In the genomic region with DNA sequence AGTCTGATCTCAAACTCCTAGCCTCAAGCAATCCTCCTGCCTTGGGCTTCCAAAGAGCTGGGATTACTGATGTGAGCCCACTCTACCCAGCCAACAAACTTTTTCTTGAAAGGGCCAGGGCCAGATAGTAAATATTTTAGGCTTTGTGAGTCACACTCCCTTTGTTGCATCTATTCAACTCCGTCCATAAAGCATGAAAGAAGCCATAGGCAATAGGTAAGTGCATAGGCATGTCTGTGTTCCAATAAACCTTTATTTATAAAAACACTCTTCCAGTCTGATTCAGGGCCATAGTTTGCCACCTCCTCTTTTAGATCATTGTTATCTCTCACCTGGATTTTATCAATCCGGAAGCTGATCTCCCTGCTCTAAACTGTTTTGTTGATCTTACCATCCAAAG, we compare ENCODE assay signal across 25 cellular contexts.
A peak's percentile ranks its signal among the peaks of the same experiment; 100 is the strongest.
DNase-seq lines count a peak whose midpoint lies in the region; ATAC-seq, FAIRE-seq and TF ChIP-seq lines count a peak whose summit lies in the region.
"Had no signal": no experiment of that assay in that cellular context is flagged by ENCODE, and none has a peak within 500 bp of the region (broad histone marks: within the 10 kb centered on the region; RNA-seq: fewer than 3 reads in every experiment).

No MANE protein-coding gene starts in this region.

- POLR2A ChIA-PET in HepG2 (lab: Yijun Ruan, JAX): no interaction called here

- intact Hi-C loops in HepG2 (cut with micrococcal nuclease; ENCODE audit: unreplicated experiment) (no loop called here), right lobe of liver (cut with DNase I) (no loop called here)

- WGBS in HepG2 (ENCODE audit: low lambda C conversion rate): 17% methylated on average over 2 of the region's 2 CpGs
- 67% methylated on average over 2 of the region's 2 CpGs for WGBS in right lobe of liver (ENCODE audit: insufficient coverage, low coverage, low lambda C conversion rate, missing lambda C conversion rate)
- no CpG with 5 or more reads among the region's 2 CpGs for WGBS in mesendoderm (ENCODE audit: extremely low coverage, insufficient coverage, low lambda C conversion rate)

- H3K9me3 ChIP-seq in HepG2 (ENCODE audit: low read length) (no peaks in the 10 kb centered on the region), right lobe of liver (peaks cover 0 to 3% (median 0%) of the 10 kb centered on the region in 4 donors)
- H3K9me3 ChIP-seq: A549, BE2C, HAP-1 had no signal

- H3K56ac ChIP-seq in mesendoderm (ENCODE audit: low read length): no peak overlapping the region

- TF ChIP-seq RAD21 in HepG2 (CRISPR knock-in tag; IDR thresholded peaks at IDR 0.05): no peak

- no peak overlapping the region for H2BK15ac ChIP-seq in mesendoderm (replicated peaks; ENCODE audit: low read depth)

- no peak overlapping the region for H3K4me2 ChIP-seq in HepG2 (ENCODE audit: low read depth, low read length)
- no peak overlapping the region for H3K4me2 ChIP-seq in mesendoderm (ENCODE audit: low read length)
- H3K4me2 ChIP-seq: A549; BLaER1 treated with 17β-estradiol and CSF1 and Interleukin-3, amounts not matched to agents 10 nM and 100 nM had no signal

- CTCF ChIA-PET in HepG2 (lab: Yijun Ruan, JAX; ENCODE audit: low intra/inter-chr PET ratio, low total read pairs): no interaction called here

- no TSS peak for BruUV-seq in HepG2 (replicated peaks; lab: Mats Ljungman, UMichigan)

- H3K9ac ChIP-seq in HepG2 (ENCODE audit: insufficient read depth, low read depth, low read length) (no peak overlapping the region), mesendoderm (ENCODE audit: low read length) (no peak overlapping the region)
- H3K9ac ChIP-seq: BLaER1 treated with 17β-estradiol and CSF1 and Interleukin-3, amounts not matched to agents 10 nM and 100 nM had no signal

- TF ChIP-seq EP300 in HepG2 (IDR thresholded peaks at IDR 0.05; ENCODE audit: low read depth in 2 of 2, low read length in 2 of 2) (no peak), HepG2 (CRISPR knock-in tag; IDR thresholded peaks at IDR 0.05; ENCODE audit: borderline replicate concordance) (no peak)

- no peak overlapping the region for H3K23ac ChIP-seq in mesendoderm (ENCODE audit: low read length)

- no peak for DNase-seq in HepG2 (ENCODE audit: low spot score)
- DNase-seq in right lobe of liver: no peak
- DNase-seq in foreskin keratinocyte: peak in 1 of 2 donors; percentile 57
- DNase-seq in mesendoderm: no peak
- DNase-seq in activated naive CD4-positive, alpha-beta T cell treated with anti-CD3 and anti-CD28 coated beads, Interleukin-2, amount 50 U/mL, for 16 hours: no peak
- DNase-seq in CD1c-positive myeloid dendritic cell (ENCODE audit: extremely low spot score): no peak
- DNase-seq: 8988T; ACHN; AML-193; BE2C; Calu3; CD4-positive, alpha-beta memory T cell; COR-L47; DMS53; DMS79 treated with DMSO at 0.1 percent for 48 hours; GF-D8; GOT3; HFFc6 had no signal

- ATAC-seq in HepG2 (no peak), right lobe of liver (no peak), foreskin keratinocyte (peak; percentile 49), GM18861 (IDR thresholded peaks at IDR 0.05; ENCODE audit: unreplicated experiment) (no peak)
- ATAC-seq: A549 had no signal

- H2BK120ac ChIP-seq in mesendoderm (ENCODE audit: low read depth, low read length): peak overlapping the region; percentile 73

- no peaks in the 10 kb centered on the region for H3K79me1 ChIP-seq in mesendoderm (ENCODE audit: low read length)

- no peak for TF ChIP-seq CTCF in HepG2 (CRISPR knock-in tag; IDR thresholded peaks at IDR 0.05)
- TF ChIP-seq CTCF in right lobe of liver (IDR thresholded peaks at IDR 0.05): no peak
- TF ChIP-seq CTCF in foreskin keratinocyte (conservative IDR thresholded peaks at IDR 0.05): no peak

- no peak for FAIRE-seq in HepG2 (lab: Jason Lieb, UNC)
- FAIRE-seq: A549, GM12891, GM18507, H54 had no signal

- H3K79me2 ChIP-seq in HepG2 (ENCODE audit: insufficient read depth, low read length): no peaks in the 10 kb centered on the region
- H3K79me2 ChIP-seq in mesendoderm (ENCODE audit: control insufficient read depth, insufficient read depth, low read length): no peaks in the 10 kb centered on the region

- no peak overlapping the region for H2BK5ac ChIP-seq in mesendoderm (ENCODE audit: low read length)

- no peaks in the 10 kb centered on the region for H3K4me1 ChIP-seq in HepG2 (ENCODE audit: insufficient read depth, low read length)
- H3K4me1 ChIP-seq in right lobe of liver: no peaks in the 10 kb centered on the region
- H3K4me1 ChIP-seq in foreskin keratinocyte: peaks cover 6% of the 10 kb centered on the region
- H3K4me1 ChIP-seq in mesendoderm (ENCODE audit: control insufficient read depth, low read depth, low read length): peaks cover 3% of the 10 kb centered on the region
- H3K4me1 ChIP-seq: A549, HAP-1 had no signal

- H3K4me3 ChIP-seq in HepG2 (replicated peaks in 1 of 3; ENCODE audit: insufficient read depth in 1 of 3, low read depth in 2 of 3, low read length in 3 of 3): no peak overlapping the region
- no peak overlapping the region for H3K4me3 ChIP-seq in right lobe of liver
- H3K4me3 ChIP-seq in mesendoderm (ENCODE audit: low read length): no peak overlapping the region
- H3K4me3 ChIP-seq: A549; BLaER1 treated with 17β-estradiol and CSF1 and Interleukin-3, amounts not matched to agents 10 nM and 100 nM; HAP-1 had no signal

- H3K18ac ChIP-seq in mesendoderm (ENCODE audit: low read length): no peak overlapping the region

- TF ChIP-seq POLR2A in HepG2 (IDR thresholded peaks at IDR 0.05; ENCODE audit: insufficient read depth in 1 of 2, low read depth in 2 of 2, low read length in 2 of 2) (no peak), right lobe of liver (IDR thresholded peaks at IDR 0.05) (no peak)

- in situ Hi-C loops in HepG2 (cut with HindIII; ENCODE audit: extremely low pct_ligation_motif_present, low pct_unique_long_range_greater_than_20kb): no loop called here

- H3K36me3 ChIP-seq in HepG2 (replicated peaks in 1 of 2; ENCODE audit: control insufficient read depth in 1 of 2, insufficient read depth in 2 of 2, low read length in 2 of 2): no peaks in the 10 kb centered on the region
- H3K36me3 ChIP-seq in right lobe of liver: no peaks in the 10 kb centered on the region
- no peaks in the 10 kb centered on the region for H3K36me3 ChIP-seq in mesendoderm (ENCODE audit: control insufficient read depth, insufficient read depth, low read length)
- H3K36me3 ChIP-seq: BE2C; BLaER1 treated with 17β-estradiol and CSF1 and Interleukin-3, amounts not matched to agents 10 nM and 100 nM; HAP-1 had no signal

- no peak overlapping the region for H2AK5ac ChIP-seq in mesendoderm (ENCODE audit: low read length)

- no peak overlapping the region for H2AFZ ChIP-seq in HepG2 (ENCODE audit: low read length)

- no peak overlapping the region for H3K27ac ChIP-seq in HepG2 (ENCODE audit: extremely low read length, insufficient read depth, low read length)
- no peak overlapping the region for H3K27ac ChIP-seq in right lobe of liver
- H3K27ac ChIP-seq in foreskin keratinocyte: peak overlapping the region; percentile 78
- H3K27ac ChIP-seq in mesendoderm (ENCODE audit: low read depth, low read length): no peak overlapping the region
- H3K27ac ChIP-seq: A549; BLaER1 treated with 17β-estradiol and CSF1 and Interleukin-3, amounts not matched to agents 10 nM and 100 nM had no signal

- H4K5ac ChIP-seq in mesendoderm (ENCODE audit: low read length): no peak overlapping the region

- H3K4ac ChIP-seq in mesendoderm (ENCODE audit: low read depth, low read length): no peak overlapping the region

- H4K8ac ChIP-seq in mesendoderm (ENCODE audit: low read depth, low read length): no peak overlapping the region

- H3K27me3 ChIP-seq in HepG2 (ENCODE audit: control insufficient read depth in 1 of 2, insufficient read depth in 2 of 2, low read length in 2 of 2) (no peaks in the 10 kb centered on the region; a peak in 1 of 5 replicates), right lobe of liver (no peaks in the 10 kb centered on the region), foreskin keratinocyte (no peaks in the 10 kb centered on the region), mesendoderm (ENCODE audit: insufficient read depth, low read length, poor library complexity) (no peaks in the 10 kb centered on the region)
- H3K27me3 ChIP-seq: BE2C; BLaER1 treated with 17β-estradiol and CSF1 and Interleukin-3, amounts not matched to agents 10 nM and 100 nM had no signal

- no peaks in the 10 kb centered on the region for H4K20me1 ChIP-seq in HepG2 (ENCODE audit: insufficient read depth, low read length)
- H4K20me1 ChIP-seq: BLaER1 treated with 17β-estradiol and CSF1 and Interleukin-3, amounts not matched to agents 10 nM and 100 nM had no signal
